ENCODE assay signal across 17 cellular contexts in genomic region chr1:108583757-108584156, GRCh38. TPM values are rescaled to one million over a fixed set of nuclear protein-coding genes. Genes with fewer than 3 reads are reported as not detected.
DNase-seq lines count a peak whose midpoint lies in the region; ATAC-seq and TF ChIP-seq lines count a peak whose summit lies in the region.
"Had no signal": no experiment of that assay in that cellular context is flagged by ENCODE, and none has a peak within 500 bp of the region (broad histone marks: within the 10 kb centered on the region; RNA-seq: fewer than 3 reads in every experiment).

No MANE protein-coding gene starts in this region.

- H2AFZ ChIP-seq in hepatocyte, result no peak overlapping the region

- POLR2A ChIA-PET in WTC11 (lab: Charles Lee), result no interaction called here

- H3K4me1 Mint-ChIP-seq in WTC11, result peaks cover 30% of the 10 kb centered on the region

- H4K20me1 ChIP-seq in hepatocyte (ENCODE audit: insufficient read depth, poor library complexity, severe bottlenecking), result no peaks in the 10 kb centered on the region

- H3K27me3 ChIP-seq in right atrium auricular region (no peaks in the 10 kb centered on the region), hepatocyte (no peaks in the 10 kb centered on the region), upper lobe of right lung (no peaks in the 10 kb centered on the region), adrenal gland (no peaks in the 10 kb centered on the region)
- H3K27me3 ChIP-seq: esophagus squamous epithelium, ovary had no signal

- DNase-seq in Right ventricle myocardium superior (no peak), right atrium auricular region (ENCODE audit: low spot score) (no peak), WTC11 (ENCODE audit: low spot score) (no peak), hepatocyte (ENCODE audit: low spot score) (no peak), upper lobe of right lung (no peak), adrenal gland (no peak), epidermal melanocyte (ENCODE audit: insufficient read length, low spot score) (no peak)
- DNase-seq: activated naive CD4-positive, alpha-beta T cell treated with anti-CD3 and anti-CD28 coated beads for 36 hours; cerebellar nuclear complex; esophagus squamous epithelium; NCI-H446; ovary; stimulated activated CD8-positive, alpha-beta memory T cell treated with anti-CD3 and anti-CD28 coated beads, Interleukin-4, amount 100 ng/mL, for 48 hours; T-helper 9 cell had no signal

- no peaks in the 10 kb centered on the region for H3K36me3 ChIP-seq in right atrium auricular region
- H3K36me3 ChIP-seq in hepatocyte (replicated peaks; ENCODE audit: insufficient read depth, low read depth), result no peaks in the 10 kb centered on the region
- no peaks in the 10 kb centered on the region for H3K36me3 ChIP-seq in upper lobe of right lung
- no peaks in the 10 kb centered on the region for H3K36me3 ChIP-seq in adrenal gland (replicated peaks in 1 of 2)
- H3K36me3 ChIP-seq: esophagus squamous epithelium, ovary had no signal

- peaks cover 21% of the 10 kb centered on the region for H3K36me3 Mint-ChIP-seq in WTC11

- 64% methylated on average over 4 of the region's 4 CpGs for WGBS in hepatocyte (ENCODE audit: low lambda C conversion rate, missing lambda C conversion rate)
- 82 to 87% (median 83%) methylated on average over 4 of the region's 4 CpGs for WGBS in adrenal gland, 4 donors

- no peak for TF ChIP-seq CTCF in right atrium auricular region (IDR thresholded peaks at IDR 0.05)
- TF ChIP-seq CTCF in WTC11 (IDR thresholded peaks at IDR 0.05), result no peak
- no peak for TF ChIP-seq CTCF in hepatocyte (IDR thresholded peaks at IDR 0.05; ENCODE audit: poor library complexity)
- TF ChIP-seq CTCF in upper lobe of right lung (IDR thresholded peaks at IDR 0.05), result no peak
- TF ChIP-seq CTCF in adrenal gland (IDR thresholded peaks at IDR 0.05), result no peak

- H3K9me2 ChIP-seq in hepatocyte (replicated peaks; ENCODE audit: insufficient read depth), result no peaks in the 10 kb centered on the region

- H3K4me3 ChIP-seq in right atrium auricular region, result no peak overlapping the region
- H3K4me3 ChIP-seq in hepatocyte, result no peak overlapping the region
- H3K4me3 ChIP-seq in upper lobe of right lung, result no peak overlapping the region
- H3K4me3 ChIP-seq in adrenal gland, result no peak overlapping the region
- H3K4me3 ChIP-seq: esophagus squamous epithelium, ovary had no signal

- no peak overlapping the region for H3K4me3 Mint-ChIP-seq in WTC11
- H3K4me3 Mint-ChIP-seq: activated naive CD4-positive, alpha-beta T cell treated with anti-CD3 and anti-CD28 coated beads for 36 hours; memory B cell had no signal

- H3K9me3 Mint-ChIP-seq in WTC11, result peaks cover 19% of the 10 kb centered on the region

- no peak for TF ChIP-seq POLR2A in adrenal gland (IDR thresholded peaks at IDR 0.05)

- peaks cover 0 to 12% of the 10 kb centered on the region in 2 donors for H3K9me3 ChIP-seq in right atrium auricular region
- H3K9me3 ChIP-seq in hepatocyte (ENCODE audit: low read depth), result peaks cover 6% of the 10 kb centered on the region
- no peaks in the 10 kb centered on the region for H3K9me3 ChIP-seq in upper lobe of right lung
- H3K9me3 ChIP-seq in adrenal gland (replicated peaks in 1 of 3), result no peaks in the 10 kb centered on the region
- H3K9me3 ChIP-seq: ovary had no signal

- intact Hi-C loops in Right ventricle myocardium superior (cut with DNase I) (no loop called here), upper lobe of right lung (cut with DNase I) (no loop called here), adrenal gland (cut with DNase I) (no loop called here)

- CTCF ChIA-PET in WTC11 (lab: Charles Lee), result interaction anchor here (1.1 to 1.7 kb wide), 2 partner anchors 24 to 256 kb away, joined by 3 to 9 read pairs; partner anchors contain the start of gene EEIG2

- ATAC-seq in Right ventricle myocardium superior (ENCODE audit: poor library complexity) (peak; percentile 51), WTC11 (no peak), upper lobe of right lung (peak; percentile 35), HG03280 (IDR thresholded peaks at IDR 0.05; ENCODE audit: unreplicated experiment) (no peak)

- no peaks in the 10 kb centered on the region for H3K27me3 Mint-ChIP-seq in WTC11 (ENCODE audit: low read depth)
- H3K27me3 Mint-ChIP-seq: memory B cell had no signal

- peaks cover 0 to 25% of the 10 kb centered on the region in 2 donors for H3K4me1 ChIP-seq in right atrium auricular region
- H3K4me1 ChIP-seq in hepatocyte (ENCODE audit: insufficient read depth), result peaks cover 17% of the 10 kb centered on the region
- peaks cover 24% of the 10 kb centered on the region for H3K4me1 ChIP-seq in upper lobe of right lung
- H3K4me1 ChIP-seq in adrenal gland (replicated peaks in 1 of 2), result peaks cover 0 to 10% of the 10 kb centered on the region in 2 donors

- peaks cover 26% of the 10 kb centered on the region for H3K79me2 ChIP-seq in hepatocyte

- H3K27ac ChIP-seq in right atrium auricular region (no peak overlapping the region), hepatocyte (peak overlapping the region; percentile 64), upper lobe of right lung (no peak overlapping the region), adrenal gland (no peak overlapping the region)
- H3K27ac ChIP-seq: HL-60, ovary had no signal

- peak overlapping the region; percentile 17 for H3K4me2 ChIP-seq in hepatocyte

- peak overlapping the region; percentile 53 for H3K27ac Mint-ChIP-seq in WTC11
- H3K27ac Mint-ChIP-seq: activated naive CD4-positive, alpha-beta T cell treated with anti-CD3 and anti-CD28 coated beads for 36 hours; memory B cell had no signal

TF ChIP-seq in WTC11, 78 proteins besides CTCF, POLR2A, EP300 and RAD21:
- TF ChIP-seq SOX15 (CRISPR knock-in tag; IDR thresholded peaks at IDR 0.05) (no peak), ZNF219 (CRISPR knock-in tag; IDR thresholded peaks at IDR 0.05; ENCODE audit: borderline replicate concordance) (no peak), NFATC4 (CRISPR knock-in tag; IDR thresholded peaks at IDR 0.05) (no peak), USF2 (CRISPR knock-in tag; IDR thresholded peaks at IDR 0.05) (no peak), OVOL2 (CRISPR knock-in tag; IDR thresholded peaks at IDR 0.05; ENCODE audit: borderline replicate concordance) (no peak)

RNA-seq across cellular contexts. Expression of gene EEIG2, which starts 23.9 kb away (rescaled TPM):
- total RNA-seq in Right ventricle myocardium superior (5.1 TPM), right atrium auricular region (1 to 10 TPM; 6.1 to 7.4 TPM), WTC11 (2021) (43.1 to 65.7 TPM (median 45.0 TPM) in 3 replicates), hepatocyte (16.0 and 16.1 TPM in 2 replicates), upper lobe of right lung (12.7 TPM), adrenal gland (10 to 100 TPM in 4 of 8 donors, 1 to 10 TPM in 4; 6.0 to 13.8 (median 9.3) TPM)
- polyA plus RNA-seq in hepatocyte (3.6 and 5.1 TPM in 2 replicates), adrenal gland (1 to 10 TPM; 1.8 to 4.0 (median 2.3) TPM)

Comparison
In these comparisons a context has a peak if more than half of its experiments do, and no peak if none do; other contexts are left out.
1. ATAC-seq: peak in Right ventricle myocardium superior (single experiment) and upper lobe of right lung (single experiment); none in WTC11 (single experiment) and HG03280 (single experiment).